Comparison of ENCODE assay signal across 1 cellular context in genomic region chr10:12041766-12042408, GRCh38.
A peak's percentile ranks its signal among the peaks of the same experiment; 100 is the strongest.
TF ChIP-seq lines count a peak whose summit lies in the region.

No MANE protein-coding gene starts in this region.

TF ChIP-seq in HEK293, 187 proteins besides CTCF, POLR2A, EP300 and RAD21 (continued from another document and continues in another):
- TF ChIP-seq PRDM2 (tag by site-specific recombination; IDR thresholded peaks at IDR 0.05; ENCODE audit: borderline replicate concordance) (peak; percentile 41; the same call in 1 of the 2 replicates), SP2 (tag by site-specific recombination; IDR thresholded peaks at IDR 0.05) (no peak; the same call in 1 of the 2 replicates), ZBTB7A (tag by site-specific recombination; IDR thresholded peaks at IDR 0.05; ENCODE audit: low read depth) (peak; percentile 79; the same call in 1 of the 2 replicates), BCL6B (tag by site-specific recombination; IDR thresholded peaks at IDR 0.05) (no peak), ZBTB21 (tag by site-specific recombination; IDR thresholded peaks at IDR 0.05) (no peak), ZNF19 (tag by site-specific recombination; IDR thresholded peaks at IDR 0.05; ENCODE audit: low read depth) (no peak), YY1 (tag by site-specific recombination; IDR thresholded peaks at IDR 0.05) (no peak), ZFP41 (tag by site-specific recombination; IDR thresholded peaks at IDR 0.05; ENCODE audit: borderline replicate concordance) (no peak), ZNF2 (tag by site-specific recombination; IDR thresholded peaks at IDR 0.05) (peak; percentile 71), ZNF404 (tag by site-specific recombination; IDR thresholded peaks at IDR 0.05) (no peak), ZFP37 (tag by site-specific recombination; IDR thresholded peaks at IDR 0.05) (peak; percentile 65; the same call in 1 of the 2 replicates), KLF16 (tag by site-specific recombination; IDR thresholded peaks at IDR 0.05) (no peak; the same call in 1 of the 2 replicates), ZEB2 (tag by site-specific recombination; IDR thresholded peaks at IDR 0.05) (no peak), ZNF391 (tag by site-specific recombination; IDR thresholded peaks at IDR 0.05; ENCODE audit: borderline replicate concordance, low read depth) (no peak), ZNF449 (tag by site-specific recombination; IDR thresholded peaks at IDR 0.05) (no peak), BCL11B (tag by site-specific recombination; IDR thresholded peaks at IDR 0.05; ENCODE audit: low read depth) (no peak), ZNF510 (tag by site-specific recombination; IDR thresholded peaks at IDR 0.05; ENCODE audit: insufficient replicate concordance) (no peak), TCF7L2 (IDR thresholded peaks at IDR 0.05; ENCODE audit: borderline replicate concordance, low read depth, low read length) (no peak), ZNF529 (tag by site-specific recombination; IDR thresholded peaks at IDR 0.05; ENCODE audit: insufficient replicate concordance) (no peak), ZFP3 (tag by site-specific recombination; IDR thresholded peaks at IDR 0.05; ENCODE audit: low read depth) (no peak), ZNF610 (tag by site-specific recombination; IDR thresholded peaks at IDR 0.05; ENCODE audit: borderline replicate concordance) (no peak), MZF1 (tag by site-specific recombination; IDR thresholded peaks at IDR 0.05; ENCODE audit: borderline replicate concordance) (no peak), ZNF621 (tag by site-specific recombination; IDR thresholded peaks at IDR 0.05) (no peak), ZNF423 (tag by site-specific recombination; IDR thresholded peaks at IDR 0.05) (no peak), HIC1 (tag by site-specific recombination; IDR thresholded peaks at IDR 0.05) (no peak), ZNF701 (tag by site-specific recombination; IDR thresholded peaks at IDR 0.05) (no peak), ZNF157 (tag by site-specific recombination; IDR thresholded peaks at IDR 0.05) (peak; percentile 19; the same call in 1 of the 2 replicates), TRIM28 (IDR thresholded peaks at IDR 0.05; ENCODE audit: borderline replicate concordance, low read length) (no peak), SETDB1 (IDR thresholded peaks at IDR 0.05; ENCODE audit: insufficient read length, low read length) (no peak), ZNF239 (tag by site-specific recombination; IDR thresholded peaks at IDR 0.05) (0 out of 2 replicates have a peak, but pooled peaks have one; percentile 8), ZNF785 (tag by site-specific recombination; IDR thresholded peaks at IDR 0.05) (no peak), PRDM1 (tag by site-specific recombination; IDR thresholded peaks at IDR 0.05) (no peak; the same call in none of the 2 replicates), TSHZ1 (tag by site-specific recombination; IDR thresholded peaks at IDR 0.05; ENCODE audit: borderline replicate concordance) (0 out of 2 replicates have a peak, but pooled peaks have one; percentile 8), ZNF670 (tag by site-specific recombination; IDR thresholded peaks at IDR 0.05; ENCODE audit: low read depth) (no peak), ZNF514 (tag by site-specific recombination; IDR thresholded peaks at IDR 0.05) (no peak), ZNF561 (tag by site-specific recombination; IDR thresholded peaks at IDR 0.05; ENCODE audit: borderline replicate concordance) (no peak), ZNF776 (tag by site-specific recombination; IDR thresholded peaks at IDR 0.05; ENCODE audit: borderline replicate concordance) (no peak), KLF10 (tag by site-specific recombination; IDR thresholded peaks at IDR 0.05) (no peak), ZNF214 (tag by site-specific recombination; IDR thresholded peaks at IDR 0.05; ENCODE audit: borderline replicate concordance) (no peak), SP7 (tag by site-specific recombination; IDR thresholded peaks at IDR 0.05) (0 out of 2 replicates have a peak, but pooled peaks have one; percentile 7), ZNF768 (tag by site-specific recombination; IDR thresholded peaks at IDR 0.05) (no peak), ZNF548 (tag by site-specific recombination; IDR thresholded peaks at IDR 0.05) (no peak)
- TF ChIP-seq, protein P1, sequence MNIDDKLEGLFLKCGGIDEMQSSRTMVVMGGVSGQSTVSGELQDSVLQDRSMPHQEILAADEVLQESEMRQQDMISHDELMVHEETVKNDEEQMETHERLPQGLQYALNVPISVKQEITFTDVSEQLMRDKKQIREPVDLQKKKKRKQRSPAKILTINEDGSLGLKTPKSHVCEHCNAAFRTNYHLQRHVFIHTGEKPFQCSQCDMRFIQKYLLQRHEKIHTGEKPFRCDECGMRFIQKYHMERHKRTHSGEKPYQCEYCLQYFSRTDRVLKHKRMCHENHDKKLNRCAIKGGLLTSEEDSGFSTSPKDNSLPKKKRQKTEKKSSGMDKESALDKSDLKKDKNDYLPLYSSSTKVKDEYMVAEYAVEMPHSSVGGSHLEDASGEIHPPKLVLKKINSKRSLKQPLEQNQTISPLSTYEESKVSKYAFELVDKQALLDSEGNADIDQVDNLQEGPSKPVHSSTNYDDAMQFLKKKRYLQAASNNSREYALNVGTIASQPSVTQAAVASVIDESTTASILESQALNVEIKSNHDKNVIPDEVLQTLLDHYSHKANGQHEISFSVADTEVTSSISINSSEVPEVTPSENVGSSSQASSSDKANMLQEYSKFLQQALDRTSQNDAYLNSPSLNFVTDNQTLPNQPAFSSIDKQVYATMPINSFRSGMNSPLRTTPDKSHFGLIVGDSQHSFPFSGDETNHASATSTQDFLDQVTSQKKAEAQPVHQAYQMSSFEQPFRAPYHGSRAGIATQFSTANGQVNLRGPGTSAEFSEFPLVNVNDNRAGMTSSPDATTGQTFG (tag by site-specific recombination; IDR thresholded peaks at IDR 0.05; ENCODE audit: borderline replicate concordance), result no peak
- TF ChIP-seq, protein P2, sequence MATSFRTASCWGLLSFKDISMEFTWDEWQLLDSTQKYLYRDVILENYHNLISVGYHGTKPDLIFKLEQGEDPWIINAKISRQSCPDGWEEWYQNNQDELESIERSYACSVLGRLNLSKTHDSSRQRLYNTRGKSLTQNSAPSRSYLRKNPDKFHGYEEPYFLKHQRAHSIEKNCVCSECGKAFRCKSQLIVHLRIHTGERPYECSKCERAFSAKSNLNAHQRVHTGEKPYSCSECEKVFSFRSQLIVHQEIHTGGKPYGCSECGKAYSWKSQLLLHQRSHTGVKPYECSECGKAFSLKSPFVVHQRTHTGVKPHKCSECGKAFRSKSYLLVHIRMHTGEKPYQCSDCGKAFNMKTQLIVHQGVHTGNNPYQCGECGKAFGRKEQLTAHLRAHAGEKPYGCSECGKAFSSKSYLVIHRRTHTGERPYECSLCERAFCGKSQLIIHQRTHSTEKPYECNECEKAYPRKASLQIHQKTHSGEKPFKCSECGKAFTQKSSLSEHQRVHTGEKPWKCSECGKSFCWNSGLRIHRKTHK (tag by site-specific recombination; IDR thresholded peaks at IDR 0.05), result no peak
